9 cellular contexts compared by ENCODE assay signal in genomic region chr17:66494023-66494803, GRCh38.
DNase-seq lines count a peak whose midpoint lies in the region; ATAC-seq and TF ChIP-seq lines count a peak whose summit lies in the region.
"Had no signal": no experiment of that assay in that cellular context is flagged by ENCODE, and none has a peak within 500 bp of the region (broad histone marks: within the 10 kb centered on the region; RNA-seq: fewer than 3 reads in every experiment).

No MANE protein-coding gene starts in this region.

- H3K4me1 ChIP-seq in DND-41 (ENCODE audit: insufficient read depth, low read length) (peaks cover 17% of the 10 kb centered on the region), mesendoderm (ENCODE audit: control insufficient read depth, low read depth, low read length) (peaks cover 6% of the 10 kb centered on the region), sigmoid colon (peaks cover 0 to 26% (median 16%) of the 10 kb centered on the region in 4 donors)
- H3K4me1 ChIP-seq: vagina had no signal

- ATAC-seq in DND-41 (ENCODE audit: insufficient read depth, low read depth), result peak; percentile 92
- ATAC-seq in activated naive CD8-positive, alpha-beta T cell treated with anti-CD3 and anti-CD28 coated beads, Interleukin-2, amount 50 U/mL, for 24 hours, result peak; percentile 95

- whole genome bisulfite sequencing in mesendoderm (ENCODE audit: extremely low coverage, insufficient coverage, low lambda C conversion rate), result no CpG with 5 or more reads among the region's 5 CpGs
- WGBS in sigmoid colon, 2 donors, result 83 to 87% methylated on average over 5 of the region's 5 CpGs

- TF ChIP-seq CTCF in DND-41 (IDR thresholded peaks at IDR 0.05; ENCODE audit: borderline replicate concordance, extremely low read depth, low read length, poor library complexity, severe bottlenecking) (no peak), sigmoid colon (IDR thresholded peaks at IDR 0.05) (no peak)

- H3K36me3 ChIP-seq in DND-41 (ENCODE audit: insufficient read depth, low read length), result no peaks in the 10 kb centered on the region; the same call in 1 of the 2 replicates
- peaks cover 10% of the 10 kb centered on the region for H3K36me3 ChIP-seq in MG63
- no peaks in the 10 kb centered on the region for H3K36me3 ChIP-seq in mesendoderm (ENCODE audit: control insufficient read depth, insufficient read depth, low read length)
- H3K36me3 ChIP-seq in sigmoid colon, result no peaks in the 10 kb centered on the region
- H3K36me3 ChIP-seq: vagina had no signal

- H3K23ac ChIP-seq in mesendoderm (ENCODE audit: low read length), result no peak overlapping the region

- H4K20me1 ChIP-seq in DND-41 (ENCODE audit: insufficient read depth, low read length), result no peaks in the 10 kb centered on the region

- TF ChIP-seq POLR2A in sigmoid colon (IDR thresholded peaks at IDR 0.05), result no peak

- H3K4ac ChIP-seq in mesendoderm (ENCODE audit: low read depth, low read length), result no peak overlapping the region

- H2AFZ ChIP-seq in DND-41 (ENCODE audit: low read depth, low read length), result no peak overlapping the region

- H2BK5ac ChIP-seq in mesendoderm (ENCODE audit: low read length), result no peak overlapping the region

- H3K9me3 Mint-ChIP-seq in activated naive CD8-positive, alpha-beta T cell treated with anti-CD3 and anti-CD28 coated beads, Interleukin-2, amount 50 U/mL, for 24 hours, result no peaks in the 10 kb centered on the region

- no peak overlapping the region for H2BK120ac ChIP-seq in mesendoderm (ENCODE audit: low read depth, low read length)

- H3K4me3 ChIP-seq in DND-41 (ENCODE audit: low read depth in 1 of 2, low read length in 2 of 2) (no peak overlapping the region), MG63 (no peak overlapping the region), mesendoderm (ENCODE audit: low read length) (no peak overlapping the region), sigmoid colon (no peak overlapping the region)
- H3K4me3 ChIP-seq: vagina had no signal

- DNase-seq in DND-41, result peak; percentile 38
- DNase-seq in MG63, result peak; percentile 79
- DNase-seq in activated naive CD8-positive, alpha-beta T cell treated with anti-CD3 and anti-CD28 coated beads, Interleukin-2, amount 50 U/mL, for 24 hours, result no peak
- DNase-seq in mesendoderm, result peak; percentile 39
- DNase-seq in hippocampal formation (lab: John Stamatoyannopoulos, UW), result no peak
- no peak for DNase-seq in KG1 (lab: John Stamatoyannopoulos, UW)
- DNase-seq in pons (ENCODE audit: low spot score), result no peak
- no peak for DNase-seq in sigmoid colon

- peaks cover 5% of the 10 kb centered on the region; the same call in 1 of the 2 replicates for H3K79me2 ChIP-seq in DND-41 (ENCODE audit: insufficient read depth, low read length)
- no peaks in the 10 kb centered on the region for H3K79me2 ChIP-seq in mesendoderm (ENCODE audit: control insufficient read depth, insufficient read depth, low read length)

- no peak overlapping the region for H3K18ac ChIP-seq in mesendoderm (ENCODE audit: low read length)

- peak overlapping the region; percentile 83 for H3K27ac Mint-ChIP-seq in activated naive CD8-positive, alpha-beta T cell treated with anti-CD3 and anti-CD28 coated beads, Interleukin-2, amount 50 U/mL, for 24 hours

- no peak overlapping the region for H2AK5ac ChIP-seq in mesendoderm (ENCODE audit: low read length)

- H3K27ac ChIP-seq in DND-41 (ENCODE audit: low read length) (0 out of 2 replicates have a peak overlapping the region, but pooled peaks have one; percentile 3), mesendoderm (ENCODE audit: low read depth, low read length) (no peak overlapping the region), sigmoid colon (no peak overlapping the region)
- H3K27ac ChIP-seq: vagina had no signal

- H3K36me3 Mint-ChIP-seq in activated naive CD8-positive, alpha-beta T cell treated with anti-CD3 and anti-CD28 coated beads, Interleukin-2, amount 50 U/mL, for 24 hours (ENCODE audit: low read depth), result peaks cover 43% of the 10 kb centered on the region

- no peak for TF ChIP-seq EP300 in sigmoid colon (IDR thresholded peaks at IDR 0.05)

- H3K27me3 ChIP-seq in DND-41 (ENCODE audit: insufficient read depth, low read length, poor library complexity) (no peaks in the 10 kb centered on the region), MG63 (no peaks in the 10 kb centered on the region), mesendoderm (ENCODE audit: insufficient read depth, low read length, poor library complexity) (no peaks in the 10 kb centered on the region), sigmoid colon (no peaks in the 10 kb centered on the region)
- H3K27me3 ChIP-seq: vagina had no signal

- no peaks in the 10 kb centered on the region for H3K9me3 ChIP-seq in DND-41 (ENCODE audit: insufficient read depth, low read length, severe bottlenecking)
- no peaks in the 10 kb centered on the region for H3K9me3 ChIP-seq in MG63
- no peaks in the 10 kb centered on the region for H3K9me3 ChIP-seq in sigmoid colon
- H3K9me3 ChIP-seq: vagina had no signal

- no peak overlapping the region for H4K8ac ChIP-seq in mesendoderm (ENCODE audit: low read depth, low read length)

- H3K56ac ChIP-seq in mesendoderm (ENCODE audit: low read length), result no peak overlapping the region

- no peaks in the 10 kb centered on the region for H3K79me1 ChIP-seq in mesendoderm (ENCODE audit: low read length)

- H3K4me2 ChIP-seq in DND-41 (ENCODE audit: insufficient read depth, low read length), result no peak overlapping the region
- H3K4me2 ChIP-seq in mesendoderm (ENCODE audit: low read length), result no peak overlapping the region

- peaks cover 68% of the 10 kb centered on the region for H3K4me1 Mint-ChIP-seq in activated naive CD8-positive, alpha-beta T cell treated with anti-CD3 and anti-CD28 coated beads, Interleukin-2, amount 50 U/mL, for 24 hours

- peak overlapping the region; percentile 28 for H3K4me3 Mint-ChIP-seq in activated naive CD8-positive, alpha-beta T cell treated with anti-CD3 and anti-CD28 coated beads, Interleukin-2, amount 50 U/mL, for 24 hours

- intact Hi-C loops in sigmoid colon (cut with DNase I), result no loop called here

- H3K27me3 Mint-ChIP-seq in activated naive CD8-positive, alpha-beta T cell treated with anti-CD3 and anti-CD28 coated beads, Interleukin-2, amount 50 U/mL, for 24 hours, result no peaks in the 10 kb centered on the region

- no peak overlapping the region for H2BK15ac ChIP-seq in mesendoderm (replicated peaks; ENCODE audit: low read depth)

- H3K9ac ChIP-seq in DND-41 (ENCODE audit: low read depth, low read length) (no peak overlapping the region), mesendoderm (ENCODE audit: low read length) (no peak overlapping the region)

- H4K5ac ChIP-seq in mesendoderm (ENCODE audit: low read length), result no peak overlapping the region

Comparison
In these comparisons a context has a peak if more than half of its experiments do, and no peak if none do; other contexts are left out.
1. DNase-seq: peak in DND-41 (single experiment), MG63 (single experiment) and mesendoderm (single experiment); none in activated naive CD8-positive, alpha-beta T cell treated with anti-CD3 and anti-CD28 coated beads, Interleukin-2, amount 50 U/mL, for 24 hours (single experiment), hippocampal formation (0 of 2), KG1 (single experiment), pons (single experiment) and sigmoid colon (single experiment).